Comparison of ENCODE assay signal across 23 cellular contexts in genomic region chr9:69900406-69900805, GRCh38.
DNase-seq lines count a peak whose midpoint lies in the region; ATAC-seq and TF ChIP-seq lines count a peak whose summit lies in the region.
"Had no signal": no experiment of that assay in that cellular context is flagged by ENCODE, and none has a peak within 500 bp of the region (broad histone marks: within the 10 kb centered on the region; RNA-seq: fewer than 3 reads in every experiment).

No MANE protein-coding gene starts in this region.

- H2BK5ac ChIP-seq in neuronal stem cell (ENCODE audit: low read length): no peak overlapping the region

- peak overlapping the region; percentile 6; the same call in 1 of the 2 replicates for H3K27ac ChIP-seq in GM23248
- H3K27ac ChIP-seq in SK-N-SH (ENCODE audit: low read depth in 2 of 2, low read length in 1 of 2): peak overlapping the region in 1 of 2 experiments; percentile 82; a peak in 2 of 4 replicates
- no peak overlapping the region for H3K27ac ChIP-seq in fibroblast of lung (ENCODE audit: insufficient read depth, low read length)
- no peak overlapping the region for H3K27ac ChIP-seq in neuronal stem cell (replicated peaks; ENCODE audit: low read length)
- H3K27ac ChIP-seq: left ventricle myocardium inferior, stomach, VCaP had no signal

- 62% methylated on average over 2 of the region's 2 CpGs for WGBS in GM23248 (ENCODE audit: low coverage in 1 of 2, low lambda C conversion rate in 2 of 2, missing lambda C conversion rate in 2 of 2), 2 experiments
- 44% methylated on average over 2 of the region's 2 CpGs for WGBS in SK-N-SH (ENCODE audit: low lambda C conversion rate)
- WGBS in neuronal stem cell (ENCODE audit: extremely low coverage in 2 of 2, insufficient read length in 2 of 2, insufficient replicate concordance in 1 of 2), 2 donors: no CpG with 5 or more reads among the region's 2 CpGs

- TF ChIP-seq RAD21 in SK-N-SH (IDR thresholded peaks at IDR 0.05; ENCODE audit: low read length): no peak

- peaks cover 6% of the 10 kb centered on the region for H3K27me3 Mint-ChIP-seq in activated CD4-positive, alpha-beta T cell treated with anti-CD3 and anti-CD28 coated beads, Interleukin-2, amount 10 ng/mL, durations not matched to agents 7 days and 5 days

- H3K36me3 ChIP-seq in GM23248 (ENCODE audit: low read depth) (no peaks in the 10 kb centered on the region), SK-N-SH (replicated peaks in 1 of 2; ENCODE audit: control insufficient read depth in 1 of 2, insufficient read depth in 2 of 2, low read length in 1 of 2) (no peaks in the 10 kb centered on the region), fibroblast of lung (ENCODE audit: control insufficient read depth, insufficient read depth, low read length) (no peaks in the 10 kb centered on the region), neuronal stem cell (replicated peaks in 1 of 2; ENCODE audit: control insufficient read depth in 2 of 2, insufficient read depth in 2 of 2, low read length in 2 of 2) (no peaks in the 10 kb centered on the region)
- H3K36me3 ChIP-seq: HAP-1, left ventricle myocardium inferior, stomach had no signal

- H3K9me2 ChIP-seq in GM23248 (ENCODE audit: insufficient read depth) (no peaks in the 10 kb centered on the region), SK-N-SH (no peaks in the 10 kb centered on the region)

- H3K4me3 ChIP-seq in GM23248 (no peak overlapping the region), SK-N-SH (ENCODE audit: low read depth in 2 of 2, low read length in 1 of 2) (no peak overlapping the region), fibroblast of lung (replicated peaks in 1 of 4; ENCODE audit: control extremely low read depth in 1 of 4, insufficient read depth in 1 of 4, low read depth in 3 of 4, low read length in 4 of 4) (no peak overlapping the region), neuronal stem cell (ENCODE audit: low read length in 2 of 2) (no peak overlapping the region)
- H3K4me3 ChIP-seq: HAP-1, left ventricle myocardium inferior, stomach had no signal

- H3K4me1 ChIP-seq in GM23248 (ENCODE audit: insufficient read depth) (peaks cover 41% of the 10 kb centered on the region), SK-N-SH (ENCODE audit: control insufficient read depth in 1 of 2, insufficient read depth in 2 of 2, low read depth in 1 of 2, low read length in 1 of 2) (peaks cover 0 to 31% of the 10 kb centered on the region in 2 experiments; a peak in 2 of 4 replicates), fibroblast of lung (ENCODE audit: control insufficient read depth, extremely low read depth, insufficient read depth, low read length) (peaks cover 12% of the 10 kb centered on the region), neuronal stem cell (ENCODE audit: control insufficient read depth in 2 of 2, insufficient read depth in 1 of 2, low read depth in 1 of 2, low read length in 2 of 2) (peaks cover 11 to 23% of the 10 kb centered on the region in 2 donors)
- H3K4me1 ChIP-seq: left ventricle myocardium inferior, stomach had no signal

- POLR2A ChIA-PET in SK-N-SH (lab: Yijun Ruan, JAX): no interaction called here
- POLR2A ChIA-PET in activated CD4-positive, alpha-beta T cell treated with anti-CD3 and anti-CD28 coated beads, Interleukin-2, amount 10 ng/mL, durations not matched to agents 7 days and 5 days (lab: Charles Lee): no interaction called here

- TF ChIP-seq EP300 in SK-N-SH (IDR thresholded peaks at IDR 0.05; ENCODE audit: borderline replicate concordance in 1 of 2, low read depth in 1 of 2, low read length in 1 of 2): no peak

- H3K18ac ChIP-seq in neuronal stem cell (ENCODE audit: low read length): no peak overlapping the region

- H2BK15ac ChIP-seq in neuronal stem cell (ENCODE audit: low read length): no peak overlapping the region

- H2BK120ac ChIP-seq in neuronal stem cell (ENCODE audit: low read depth, low read length): no peak overlapping the region

- no peaks in the 10 kb centered on the region for H3K36me3 Mint-ChIP-seq in activated CD4-positive, alpha-beta T cell treated with anti-CD3 and anti-CD28 coated beads, Interleukin-2, amount 10 ng/mL, durations not matched to agents 7 days and 5 days (ENCODE audit: low read depth)
- H3K36me3 Mint-ChIP-seq: CD8-positive, alpha-beta T cell had no signal

- H3K4me1 Mint-ChIP-seq in activated CD4-positive, alpha-beta T cell treated with anti-CD3 and anti-CD28 coated beads, Interleukin-2, amount 10 ng/mL, durations not matched to agents 7 days and 5 days: peaks cover 2% of the 10 kb centered on the region

- CTCF ChIA-PET in SK-N-SH (lab: Yijun Ruan, JAX): interaction anchor here (2.6 kb wide), 1 partner anchor 13 kb away, joined by 8 read pairs; no protein-coding TSS in a partner anchor
- CTCF ChIA-PET in activated CD4-positive, alpha-beta T cell treated with anti-CD3 and anti-CD28 coated beads, Interleukin-2, amount 10 ng/mL, durations not matched to agents 7 days and 5 days (lab: Charles Lee): no interaction called here

- H3K23ac ChIP-seq in neuronal stem cell (ENCODE audit: low read depth, low read length, poor library complexity): no peak overlapping the region

- H3F3A ChIP-seq in GM23248 (ENCODE audit: insufficient read depth): peaks cover 30% of the 10 kb centered on the region
- H3F3A ChIP-seq in SK-N-SH (replicated peaks; ENCODE audit: insufficient read depth): peaks cover 19% of the 10 kb centered on the region

- DNase-seq in GM23248 (peak; percentile 65), SK-N-SH (no peak), fibroblast of lung (ENCODE audit: low read depth in 2 of 2) (peak in 1 of 2 donors; percentile 81), neuronal stem cell (ENCODE audit: low spot score) (no peak), GDM1 (lab: John Stamatoyannopoulos, UW) (no peak)
- no peak for DNase-seq in activated CD4-positive, alpha-beta T cell treated with anti-CD3 and anti-CD28 coated beads, Interleukin-2, amount 10 ng/mL, durations not matched to agents 7 days and 5 days
- DNase-seq: activated effector memory CD4-positive, alpha-beta T cell treated with anti-CD3 and anti-CD28 coated beads, Interleukin-2, amount 50 U/mL, for 16 hours; caudate nucleus; CD8-positive, alpha-beta T cell; DMS53; glutamatergic neuron; left ventricle myocardium inferior; NCI-H2107; NCI-H524; Right ventricle myocardium superior; stimulated activated CD4-positive, alpha-beta T cell treated with anti-CD3 and anti-CD28 coated beads, Interleukin-12 subunit alpha, Interleukin-12 subunit beta, amount 100 ng/mL, for 4 hours; stomach; T-helper 1 cell; trophoblast cell had no signal

- H2AFZ ChIP-seq in GM23248: no peak overlapping the region; the same call in 1 of the 2 replicates
- no peak overlapping the region for H2AFZ ChIP-seq in SK-N-SH (ENCODE audit: low read depth)
- H2AFZ ChIP-seq in fibroblast of lung (ENCODE audit: low read length): peak overlapping the region; percentile 11
- H2AFZ ChIP-seq in neuronal stem cell (ENCODE audit: low read length): peak overlapping the region; percentile 32

- H2BK12ac ChIP-seq in neuronal stem cell (ENCODE audit: low read length): no peak overlapping the region

- no peaks in the 10 kb centered on the region for H3K9me3 Mint-ChIP-seq in activated CD4-positive, alpha-beta T cell treated with anti-CD3 and anti-CD28 coated beads, Interleukin-2, amount 10 ng/mL, durations not matched to agents 7 days and 5 days
- H3K9me3 Mint-ChIP-seq: CD8-positive, alpha-beta T cell had no signal

- no peaks in the 10 kb centered on the region for H3K79me1 ChIP-seq in neuronal stem cell (ENCODE audit: low read depth, low read length)

- H3K4ac ChIP-seq in neuronal stem cell (ENCODE audit: low read length): no peak overlapping the region

- in situ Hi-C loops in GM23248 (cut with MboI): no loop called here

- ATAC-seq in HG02973 (IDR thresholded peaks at IDR 0.05; ENCODE audit: unreplicated experiment): no peak
- no peak for ATAC-seq in HG03520 (IDR thresholded peaks at IDR 0.05; ENCODE audit: unreplicated experiment)
- ATAC-seq: CD8-positive, alpha-beta T cell had no signal

- H3K14ac ChIP-seq in neuronal stem cell (ENCODE audit: low read length): no peak overlapping the region

- no peak overlapping the region for H3K4me2 ChIP-seq in GM23248 (ENCODE audit: unreplicated experiment)
- H3K4me2 ChIP-seq in SK-N-SH: peak overlapping the region; percentile 46; the same call in 1 of the 2 replicates
- no peak overlapping the region for H3K4me2 ChIP-seq in fibroblast of lung (ENCODE audit: extremely low read depth, insufficient read depth, low read length)
- no peak overlapping the region for H3K4me2 ChIP-seq in neuronal stem cell (ENCODE audit: insufficient read depth, low read length, poor library complexity, severe bottlenecking)

- no peaks in the 10 kb centered on the region for H3K27me3 ChIP-seq in GM23248 (replicated peaks; ENCODE audit: insufficient read depth)
- H3K27me3 ChIP-seq in SK-N-SH (ENCODE audit: insufficient read depth): no peaks in the 10 kb centered on the region
- no peaks in the 10 kb centered on the region for H3K27me3 ChIP-seq in fibroblast of lung (ENCODE audit: control insufficient read depth, insufficient read depth, low read length)
- no peaks in the 10 kb centered on the region for H3K27me3 ChIP-seq in neuronal stem cell (ENCODE audit: control insufficient read depth in 3 of 3, insufficient read depth in 3 of 3, low read depth in 1 of 3, low read length in 3 of 3)
- H3K27me3 ChIP-seq: stomach had no signal

- H3K27ac Mint-ChIP-seq in activated CD4-positive, alpha-beta T cell treated with anti-CD3 and anti-CD28 coated beads, Interleukin-2, amount 10 ng/mL, durations not matched to agents 7 days and 5 days: no peak overlapping the region
- H3K27ac Mint-ChIP-seq: CD8-positive, alpha-beta T cell had no signal

- H2AK5ac ChIP-seq in neuronal stem cell (ENCODE audit: low read depth, low read length): no peak overlapping the region

- no peak overlapping the region for H3K9ac ChIP-seq in GM23248
- peak overlapping the region; percentile 3; the same call in 1 of the 2 replicates for H3K9ac ChIP-seq in SK-N-SH
- H3K9ac ChIP-seq in fibroblast of lung (ENCODE audit: insufficient read depth, low read length): no peak overlapping the region
- H3K9ac ChIP-seq in neuronal stem cell (ENCODE audit: low read depth, low read length, poor library complexity): no peak overlapping the region

- no peaks in the 10 kb centered on the region for H4K20me1 ChIP-seq in GM23248 (ENCODE audit: insufficient read depth)
- H4K20me1 ChIP-seq in SK-N-SH (ENCODE audit: insufficient read depth): no peaks in the 10 kb centered on the region
- H4K20me1 ChIP-seq in fibroblast of lung (ENCODE audit: control insufficient read depth, extremely low read depth, insufficient read depth, low read length): no peaks in the 10 kb centered on the region

- H3K79me2 ChIP-seq in GM23248 (ENCODE audit: insufficient read depth): no peaks in the 10 kb centered on the region
- H3K79me2 ChIP-seq in SK-N-SH (ENCODE audit: insufficient read depth): no peaks in the 10 kb centered on the region
- no peaks in the 10 kb centered on the region for H3K79me2 ChIP-seq in fibroblast of lung (ENCODE audit: control insufficient read depth, insufficient read depth, low read length)

- no peak overlapping the region for H4K91ac ChIP-seq in neuronal stem cell (ENCODE audit: low read depth, low read length, poor library complexity)

- H3K4me3 Mint-ChIP-seq in activated CD4-positive, alpha-beta T cell treated with anti-CD3 and anti-CD28 coated beads, Interleukin-2, amount 10 ng/mL, durations not matched to agents 7 days and 5 days: no peak overlapping the region
- H3K4me3 Mint-ChIP-seq: CD8-positive, alpha-beta T cell had no signal

- no peaks in the 10 kb centered on the region for H3K9me3 ChIP-seq in GM23248 (ENCODE audit: low read depth)
- no peaks in the 10 kb centered on the region for H3K9me3 ChIP-seq in SK-N-SH
- no peaks in the 10 kb centered on the region for H3K9me3 ChIP-seq in fibroblast of lung (ENCODE audit: control insufficient read depth, insufficient read depth, low read depth, low read length)
- H3K9me3 ChIP-seq in neuronal stem cell (replicated peaks in 1 of 2; ENCODE audit: control insufficient read depth in 2 of 2, insufficient read depth in 1 of 2, low read depth in 1 of 2, low read length in 2 of 2): no peaks in the 10 kb centered on the region
- H3K9me3 ChIP-seq: HAP-1, left ventricle myocardium inferior, stomach had no signal

- TF ChIP-seq CTCF in SK-N-SH (IDR thresholded peaks at IDR 0.05) (no peak), fibroblast of lung (conservative IDR thresholded peaks at IDR 0.05 in 1 of 2, IDR thresholded peaks at IDR 0.05 in 1 of 2; ENCODE audit: low read depth in 1 of 2, low read length in 2 of 2) (no peak)

- H4K8ac ChIP-seq in neuronal stem cell (ENCODE audit: low read depth, low read length): no peak overlapping the region

Comparison
In these comparisons a context has a peak if more than half of its experiments do, and no peak if none do; other contexts are left out.
1. H2AFZ ChIP-seq: peak in fibroblast of lung (single experiment) and neuronal stem cell (single experiment); none in GM23248 (single experiment) and SK-N-SH (single experiment).